Comparison of ENCODE assay signal across 16 cellular contexts in genomic region chr16:67302882-67303434, GRCh38. TPM values are rescaled to one million over a fixed set of nuclear protein-coding genes. Genes with fewer than 3 reads are reported as not detected.
"Had no signal": no experiment of that assay in that cellular context is flagged by ENCODE, and none has a peak within 500 bp of the region (broad histone marks: within the 10 kb centered on the region; RNA-seq: fewer than 3 reads in every experiment).

No MANE protein-coding gene starts in this region.

- H3K9me3 Mint-ChIP-seq: brain; central memory CD8-positive, alpha-beta T cell; dendritic cell treated with granulocyte-macrophage colony-stimulating factor and Interleukin-4, amounts not matched to agents 40 ng/mL and 50 ng/mL, for 4 days; effector memory CD8-positive, alpha-beta T cell; mesothelial cell of epicardium had no signal

- H3K4me3 ChIP-seq: hepatocyte, neural progenitor cell had no signal

- H3K27ac ChIP-seq: hepatocyte, neural progenitor cell, parathyroid adenoma had no signal

- H3K36me3 Mint-ChIP-seq: activated naive CD8-positive, alpha-beta T cell; brain; mesothelial cell of epicardium; neural progenitor cell had no signal

- H3K4me1 Mint-ChIP-seq: brain; central memory CD8-positive, alpha-beta T cell; neural progenitor cell had no signal

- H3K27ac Mint-ChIP-seq: activated naive CD8-positive, alpha-beta T cell; dendritic cell treated with granulocyte-macrophage colony-stimulating factor and Interleukin-4, amounts not matched to agents 40 ng/mL and 50 ng/mL, for 4 days; effector memory CD8-positive, alpha-beta T cell; neural progenitor cell had no signal

- H3K27me3 Mint-ChIP-seq: activated naive CD8-positive, alpha-beta T cell had no signal

- DNase-seq: activated effector memory CD4-positive, alpha-beta T cell treated with Interleukin-2 at 50 U/mL for 16 hours; amygdala; effector memory CD8-positive, alpha-beta T cell; kidney glomerular epithelial cell; T-helper 9 cell; trophoblast cell had no signal

- H3K4me3 Mint-ChIP-seq: activated naive CD8-positive, alpha-beta T cell; brain; central memory CD8-positive, alpha-beta T cell; dendritic cell treated with granulocyte-macrophage colony-stimulating factor and Interleukin-4, amounts not matched to agents 40 ng/mL and 50 ng/mL, for 4 days; effector memory CD8-positive, alpha-beta T cell; mesothelial cell of epicardium; neural progenitor cell had no signal

- H3K4me1 ChIP-seq: neural progenitor cell, parathyroid adenoma had no signal

- H3K36me3 ChIP-seq: neural progenitor cell had no signal

- ATAC-seq: effector memory CD8-positive, alpha-beta T cell had no signal

- H3K27me3 ChIP-seq: hepatocyte had no signal

RNA-seq across cellular contexts. Expression of gene KCTD19, which starts 23.6 kb away (rescaled TPM):
- total RNA-seq: hepatocyte, myocyte, skeletal muscle tissue had no signal
- polyA plus RNA-seq: hepatocyte had no signal

RNA-seq across cellular contexts. Expression of gene LRRC36, which starts 23.7 kb away (rescaled TPM):
- total RNA-seq: myocyte, skeletal muscle tissue had no signal

RNA-seq across cellular contexts. Expression of gene SLC9A5, which starts 54.2 kb away (rescaled TPM):
- total RNA-seq: skeletal muscle tissue had no signal
